Comparison of ENCODE assay signal across 36 cellular contexts in the genomic region with DNA sequence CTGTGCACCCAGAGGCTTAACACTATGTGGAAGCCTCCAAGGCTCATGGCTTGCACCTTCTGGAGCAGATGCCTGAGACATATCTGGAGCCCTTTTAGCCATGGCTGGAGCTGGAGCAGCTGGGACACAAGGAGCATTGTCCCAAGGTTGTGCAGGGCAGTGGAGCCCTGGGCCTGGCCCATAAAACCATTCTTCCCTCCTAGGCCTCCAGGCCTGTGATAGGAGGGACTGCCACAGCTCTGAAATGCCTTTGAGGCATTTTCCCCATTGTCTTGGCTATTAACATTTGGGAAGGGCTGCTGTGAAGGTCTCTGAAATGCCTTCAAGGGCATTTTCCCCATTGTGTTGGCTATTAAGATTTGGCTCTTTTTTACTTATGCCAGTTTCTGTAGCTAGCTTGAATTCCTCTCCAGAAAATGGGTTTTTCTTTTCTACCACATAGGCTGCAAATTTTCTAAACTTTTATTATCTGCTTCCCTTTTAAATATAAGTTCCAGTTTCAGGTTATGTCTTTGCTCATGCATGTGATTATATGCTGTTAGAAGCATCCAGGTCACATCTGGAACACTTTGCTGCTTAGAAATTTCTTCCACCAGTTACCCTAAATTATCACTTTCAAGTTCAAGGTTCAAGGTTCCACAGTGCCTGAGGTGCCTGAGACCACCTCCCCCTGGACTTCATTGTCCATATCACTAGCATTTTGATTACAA.
"Had no signal": no experiment of that assay in that cellular context is flagged by ENCODE, and none has a peak within 500 bp of the region (broad histone marks: within the 10 kb centered on the region; RNA-seq: fewer than 3 reads in every experiment).

No MANE protein-coding gene starts in this region.

- H3K36me3 Mint-ChIP-seq: activated CD4-positive, alpha-beta memory T cell treated with anti-CD3 and anti-CD28 coated beads for 36 hours; activated naive CD8-positive, alpha-beta T cell treated with anti-CD3 and anti-CD28 coated beads for 36 hours had no signal

- FAIRE-seq: astrocyte, TTC549 had no signal

- H3K4me1 ChIP-seq: body of pancreas, breast epithelium had no signal

- H3K36me3 ChIP-seq: adrenal gland, breast epithelium had no signal

- H3K4me3 ChIP-seq: adrenal gland, body of pancreas, breast epithelium had no signal

- H3K9me3 ChIP-seq: adrenal gland had no signal

- H3K27me3 ChIP-seq: adrenal gland, body of pancreas, brain microvascular endothelial cell, breast epithelium had no signal

- H3K9me3 Mint-ChIP-seq: activated CD4-positive, alpha-beta T cell treated with anti-CD3 and anti-CD28 coated beads, Interleukin-2, amount 10 ng/mL, durations not matched to agents 24 days and 14 days; T-helper 2 cell treated with Interferon-gamma antibody and Interleukin-4, amounts not matched to agents 5 μg/mL and 100 μg/mL, for 36 hours had no signal

- H3K27ac ChIP-seq: adrenal gland, body of pancreas, brain microvascular endothelial cell, breast epithelium, VCaP had no signal

- H3K27ac Mint-ChIP-seq: activated B cell treated with CpG ODN at 0.5 μM for 24 hours; activated CD4-positive, alpha-beta memory T cell treated with anti-CD3 and anti-CD28 coated beads for 36 hours; activated CD4-positive, alpha-beta T cell treated with anti-CD3 and anti-CD28 coated beads, Interleukin-2, amount 10 ng/mL, durations not matched to agents 24 days and 14 days; activated CD8-positive, alpha-beta T cell treated with anti-CD3 and anti-CD28 coated beads for 36 hours; activated naive CD4-positive, alpha-beta T cell treated with anti-CD3 and anti-CD28 coated beads for 36 hours; activated naive CD4-positive, alpha-beta T cell treated with anti-CD3 and anti-CD28 coated beads, Interleukin-2, amount 50 U/mL, for 72 hours; activated naive CD8-positive, alpha-beta T cell treated with anti-CD3 and anti-CD28 coated beads for 36 hours; activated T-cell treated with anti-CD3 and anti-CD28 coated beads, Interleukin-2, amount 50 U/mL, for 72 hours; activated T-helper 1 cell treated with anti-CD3 and anti-CD28 coated beads, Interleukin-12 subunit alpha, Interleukin-12 subunit beta, Interleukin-2, Interleukin-4 antibody, amounts not matched to agents 30 ng/mL and 10 ng/mL and 1 ng/mL, durations not matched to agents 14 hours and 24 hours and 36 hours; activated T-helper 17 cell treated with anti-CD3 and anti-CD28 coated beads, Interleukin-2, amount 50 U/mL, for 72 hours; T-helper 1 cell treated with Interleukin-12 subunit alpha and Interleukin-12 subunit beta and Interleukin-4 antibody, amounts not matched to agents 30 μg/mL and 1 μg/mL, for 36 hours; T-helper 2 cell treated with Interferon-gamma antibody and Interleukin-4, amounts not matched to agents 5 μg/mL and 100 μg/mL, for 36 hours had no signal

- H3K27me3 Mint-ChIP-seq: activated B cell treated with CpG ODN at 0.5 μM for 24 hours; activated CD4-positive, alpha-beta memory T cell treated with anti-CD3 and anti-CD28 coated beads for 36 hours; activated naive CD8-positive, alpha-beta T cell treated with anti-CD3 and anti-CD28 coated beads for 36 hours; activated T-helper 17 cell treated with anti-CD3 and anti-CD28 coated beads, Interleukin-2, amount 50 U/mL, for 72 hours had no signal

- H3K4me3 Mint-ChIP-seq: activated B cell treated with CpG ODN at 0.5 μM for 24 hours; activated CD4-positive, alpha-beta memory T cell treated with anti-CD3 and anti-CD28 coated beads for 36 hours; activated CD4-positive, alpha-beta T cell treated with anti-CD3 and anti-CD28 coated beads, Interleukin-2, amount 10 ng/mL, durations not matched to agents 24 days and 14 days; activated CD8-positive, alpha-beta T cell treated with anti-CD3 and anti-CD28 coated beads for 36 hours; activated naive CD4-positive, alpha-beta T cell treated with anti-CD3 and anti-CD28 coated beads for 36 hours; activated naive CD8-positive, alpha-beta T cell treated with anti-CD3 and anti-CD28 coated beads for 36 hours; activated T-cell treated with anti-CD3 and anti-CD28 coated beads, Interleukin-2, amount 50 U/mL, for 4 hours; activated T-cell treated with anti-CD3 and anti-CD28 coated beads, Interleukin-2, amount 50 U/mL, for 72 hours; activated T-helper 1 cell treated with anti-CD3 and anti-CD28 coated beads, Interleukin-12 subunit alpha, Interleukin-12 subunit beta, Interleukin-2, Interleukin-4 antibody, amounts not matched to agents 30 ng/mL and 10 ng/mL and 1 ng/mL, durations not matched to agents 14 hours and 24 hours and 36 hours; activated T-helper 17 cell treated with anti-CD3 and anti-CD28 coated beads, Interleukin-2, amount 50 U/mL, for 72 hours; T-helper 1 cell treated with Interleukin-12 subunit alpha and Interleukin-12 subunit beta and Interleukin-4 antibody, amounts not matched to agents 30 μg/mL and 1 μg/mL, for 36 hours; T-helper 2 cell treated with Interferon-gamma antibody and Interleukin-4, amounts not matched to agents 5 μg/mL and 100 μg/mL, for 36 hours had no signal

- DNase-seq: activated B cell treated with CpG ODN at 0.5 μM for 24 hours; activated CD4-positive, alpha-beta memory T cell treated with anti-CD3 and anti-CD28 coated beads for 36 hours; activated CD4-positive, alpha-beta T cell treated with anti-CD3 and anti-CD28 coated beads for 4 hours; activated CD4-positive, alpha-beta T cell treated with anti-CD3 and anti-CD28 coated beads, Interleukin-2, amount 10 ng/mL, durations not matched to agents 24 days and 14 days; activated CD4-positive, alpha-beta T cell treated with anti-CD3 and anti-CD28 coated beads, Interleukin-2, amount 50 U/mL, for 1 hour; activated CD4-positive, alpha-beta T cell treated with anti-CD3 and anti-CD28 coated beads, Interleukin-2, amount 50 U/mL, for 4 hours; activated CD4-positive, CD25-positive, alpha-beta regulatory T cell treated with anti-CD3 and anti-CD28 coated beads, Interleukin-2, amount 50 U/mL, for 72 hours; activated CD8-positive, alpha-beta memory T cell treated with anti-CD3 and anti-CD28 coated beads, Interleukin-2, amount 50 U/mL, for 4 hours; activated CD8-positive, alpha-beta T cell treated with anti-CD3 and anti-CD28 coated beads for 36 hours; activated effector memory CD4-positive, alpha-beta T cell treated with anti-CD3 and anti-CD28 coated beads, Interleukin-2, amount 50 U/mL, for 16 hours; activated gamma-delta T cell treated with Interleukin-2 at 50 U/mL for 16 hours; activated naive CD4-positive, alpha-beta T cell; activated naive CD4-positive, alpha-beta T cell treated with anti-CD3 and anti-CD28 coated beads for 36 hours; activated naive CD4-positive, alpha-beta T cell treated with anti-CD3 and anti-CD28 coated beads, Interleukin-2, amount 50 U/mL, for 16 hours; activated naive CD8-positive, alpha-beta T cell treated with anti-CD3 and anti-CD28 coated beads for 36 hours; activated T-cell treated with anti-CD3 and anti-CD28 coated beads for 4 hours; activated T-cell treated with anti-CD3 and anti-CD28 coated beads, Interleukin-2, amount 50 U/mL, for 1 hour; activated T-cell treated with anti-CD3 and anti-CD28 coated beads, Interleukin-2, amount 50 U/mL, for 4 hours; activated T-cell treated with anti-CD3 and anti-CD28 coated beads, Interleukin-2, amount 50 U/mL, for 72 hours; adrenal gland; amniotic stem cell; aorta; body of pancreas; brain microvascular endothelial cell; central memory CD4-positive, alpha-beta T cell; T-helper 2 cell; T-helper 9 cell had no signal

- H3K4me1 Mint-ChIP-seq: activated B cell treated with CpG ODN at 0.5 μM for 24 hours; activated CD4-positive, alpha-beta T cell treated with anti-CD3 and anti-CD28 coated beads, Interleukin-2, amount 10 ng/mL, durations not matched to agents 24 days and 14 days; activated naive CD8-positive, alpha-beta T cell treated with anti-CD3 and anti-CD28 coated beads for 36 hours; activated T-helper 17 cell treated with anti-CD3 and anti-CD28 coated beads, Interleukin-2, amount 50 U/mL, for 72 hours had no signal

- ATAC-seq: activated CD8-positive, alpha-beta T cell treated with anti-CD3 and anti-CD28 coated beads for 36 hours; activated naive CD4-positive, alpha-beta T cell treated with anti-CD3 and anti-CD28 coated beads, Interleukin-2, amount 50 U/mL, for 72 hours; activated T-cell treated with anti-CD3 and anti-CD28 coated beads, Interleukin-2, amount 50 U/mL, for 4 hours; activated T-cell treated with anti-CD3 and anti-CD28 coated beads, Interleukin-2, amount 50 U/mL, for 72 hours; activated T-helper 17 cell treated with anti-CD3 and anti-CD28 coated beads, Interleukin-2, amount 50 U/mL, for 72 hours; body of pancreas had no signal
